14 cellular contexts compared by ENCODE assay signal in the genomic region with DNA sequence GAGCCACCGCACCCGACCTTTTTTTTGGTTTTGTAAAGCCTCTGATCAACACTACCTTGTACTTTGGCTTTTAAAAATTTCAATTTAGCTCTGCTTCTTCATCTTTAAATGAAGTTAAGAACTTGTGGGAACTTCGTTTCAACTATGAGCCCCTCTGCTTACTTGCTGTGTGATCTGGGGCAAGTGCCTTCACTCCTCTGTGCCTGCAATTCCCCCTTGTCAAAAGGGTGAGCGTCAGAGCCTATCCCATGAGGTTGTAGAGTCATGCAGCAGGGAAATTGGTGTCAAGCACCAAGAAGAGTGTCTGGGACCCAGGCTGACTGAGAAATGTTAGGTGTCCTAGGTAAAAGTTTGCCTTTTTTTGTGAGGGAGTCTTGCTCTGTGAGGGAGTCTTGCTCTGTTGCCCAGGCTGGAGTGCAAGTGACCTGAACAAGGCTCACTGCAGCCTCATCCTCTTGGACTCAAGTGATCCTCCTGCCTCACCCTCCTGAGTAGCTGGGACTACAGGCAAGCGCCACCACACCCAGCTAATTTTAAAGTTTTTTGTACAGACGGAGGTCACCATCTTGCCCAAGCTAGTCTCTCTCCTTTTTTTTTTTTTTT. TPM values are rescaled to one million over a fixed set of nuclear protein-coding genes. Genes with fewer than 3 reads are reported as not detected.
A peak's percentile ranks its signal among the peaks of the same experiment; 100 is the strongest.
DNase-seq lines count a peak whose midpoint lies in the region; ATAC-seq, FAIRE-seq and TF ChIP-seq lines count a peak whose summit lies in the region.
"Had no signal": no experiment of that assay in that cellular context is flagged by ENCODE, and none has a peak within 500 bp of the region (broad histone marks: within the 10 kb centered on the region; RNA-seq: fewer than 3 reads in every experiment).

No MANE protein-coding gene starts in this region.

- H3K27me3 ChIP-seq in Peyer's patch: no peaks in the 10 kb centered on the region

- no peak for TF ChIP-seq CTCF in Peyer's patch (IDR thresholded peaks at IDR 0.05)

- no peak for ATAC-seq in effector memory CD8-positive, alpha-beta T cell (replicated peaks)
- ATAC-seq in stimulated activated effector memory CD8-positive, alpha-beta T cell treated with anti-CD3 and anti-CD28 coated beads, Interleukin-12 subunit alpha, Interleukin-12 subunit beta, amount 100 ng/mL, for 72 hours: no peak
- ATAC-seq: SK-N-SH treated with all-trans-retinoic acid at 6 μM for 48 hours had no signal

- POLR2A ChIA-PET in activated CD4-positive, alpha-beta T cell treated with anti-CD3 and anti-CD28 coated beads, Interleukin-2, amount 10 ng/mL, durations not matched to agents 7 days and 5 days (lab: Charles Lee): no interaction called here

- no peaks in the 10 kb centered on the region for H3K9me3 Mint-ChIP-seq in activated CD4-positive, alpha-beta T cell treated with anti-CD3 and anti-CD28 coated beads, Interleukin-2, amount 10 ng/mL, durations not matched to agents 7 days and 5 days
- no peaks in the 10 kb centered on the region for H3K9me3 Mint-ChIP-seq in effector memory CD8-positive, alpha-beta T cell
- H3K9me3 Mint-ChIP-seq in stimulated activated effector memory CD8-positive, alpha-beta T cell treated with anti-CD3 and anti-CD28 coated beads, Interleukin-12 subunit alpha, Interleukin-12 subunit beta, amount 100 ng/mL, for 72 hours: no peaks in the 10 kb centered on the region

- FAIRE-seq in urothelium cell line (lab: Jason Lieb, UNC): no peak

- no peak overlapping the region for H3K4me3 ChIP-seq in Peyer's patch

- no peak for TF ChIP-seq POLR2A in Peyer's patch (IDR thresholded peaks at IDR 0.05)

- CTCF ChIA-PET in activated CD4-positive, alpha-beta T cell treated with anti-CD3 and anti-CD28 coated beads, Interleukin-2, amount 10 ng/mL, durations not matched to agents 7 days and 5 days (lab: Charles Lee): interaction anchor here (0.7 to 1.2 kb wide), 2 partner anchors 45 to 98 kb away, joined by 3 read pairs; no protein-coding TSS in a partner anchor

- peak overlapping the region; percentile 41 for H3K27ac Mint-ChIP-seq in activated CD4-positive, alpha-beta T cell treated with anti-CD3 and anti-CD28 coated beads, Interleukin-2, amount 10 ng/mL, durations not matched to agents 7 days and 5 days
- H3K27ac Mint-ChIP-seq in effector memory CD8-positive, alpha-beta T cell: peak overlapping the region; percentile 44 to 89
- peak overlapping the region; percentile 94 for H3K27ac Mint-ChIP-seq in stimulated activated effector memory CD8-positive, alpha-beta T cell treated with anti-CD3 and anti-CD28 coated beads, Interleukin-12 subunit alpha, Interleukin-12 subunit beta, amount 100 ng/mL, for 72 hours

- peaks cover 19% of the 10 kb centered on the region for H3K36me3 Mint-ChIP-seq in activated CD4-positive, alpha-beta T cell treated with anti-CD3 and anti-CD28 coated beads, Interleukin-2, amount 10 ng/mL, durations not matched to agents 7 days and 5 days (ENCODE audit: low read depth)
- H3K36me3 Mint-ChIP-seq in effector memory CD8-positive, alpha-beta T cell (ENCODE audit: insufficient read depth): peaks cover 34% of the 10 kb centered on the region
- peaks cover 92% of the 10 kb centered on the region for H3K36me3 Mint-ChIP-seq in stimulated activated effector memory CD8-positive, alpha-beta T cell treated with anti-CD3 and anti-CD28 coated beads, Interleukin-12 subunit alpha, Interleukin-12 subunit beta, amount 100 ng/mL, for 72 hours

- H3K27me3 Mint-ChIP-seq in activated CD4-positive, alpha-beta T cell treated with anti-CD3 and anti-CD28 coated beads, Interleukin-2, amount 10 ng/mL, durations not matched to agents 7 days and 5 days: no peaks in the 10 kb centered on the region
- no peaks in the 10 kb centered on the region for H3K27me3 Mint-ChIP-seq in effector memory CD8-positive, alpha-beta T cell

- peak overlapping the region; percentile 25 for H3K4me3 Mint-ChIP-seq in activated CD4-positive, alpha-beta T cell treated with anti-CD3 and anti-CD28 coated beads, Interleukin-2, amount 10 ng/mL, durations not matched to agents 7 days and 5 days
- peak overlapping the region; percentile 28 to 60 for H3K4me3 Mint-ChIP-seq in effector memory CD8-positive, alpha-beta T cell
- H3K4me3 Mint-ChIP-seq in stimulated activated effector memory CD8-positive, alpha-beta T cell treated with anti-CD3 and anti-CD28 coated beads, Interleukin-12 subunit alpha, Interleukin-12 subunit beta, amount 100 ng/mL, for 72 hours: peak overlapping the region; percentile 65

- H3K4me1 ChIP-seq in Peyer's patch: peaks cover 0 to 84% (median 34%) of the 10 kb centered on the region in 4 donors

- no peak for DNase-seq in activated CD4-positive, alpha-beta T cell treated with anti-CD3 and anti-CD28 coated beads, Interleukin-2, amount 10 ng/mL, durations not matched to agents 7 days and 5 days
- no peak for DNase-seq in activated CD4-positive, alpha-beta T cell treated with anti-CD3 and anti-CD28 coated beads for 1 hour
- DNase-seq in Peyer's patch (no peak), urothelium cell line (ENCODE audit: low spot score) (no peak), HUDEP-2 (lab: John Stamatoyannopoulos, UW; ENCODE audit: unreplicated experiment in 76 of 76) (no peak), substantia nigra (lab: John Stamatoyannopoulos, UW) (no peak)
- DNase-seq in effector memory CD8-positive, alpha-beta T cell: no peak
- no peak for DNase-seq in stimulated activated effector memory CD8-positive, alpha-beta T cell treated with anti-CD3 and anti-CD28 coated beads, Interleukin-12 subunit alpha, Interleukin-12 subunit beta, amount 100 ng/mL, for 72 hours (ENCODE audit: low spot score in 2 of 2)
- DNase-seq: activated CD4-positive, CD25-positive, alpha-beta regulatory T cell treated with anti-CD3 and anti-CD28 coated beads, Interleukin-2, amount 50 U/mL, for 72 hours; activated gamma-delta T cell; DMS 273 treated with DMSO at 0.1 percent for 48 hours had no signal

- H3K9me3 ChIP-seq in Peyer's patch: no peaks in the 10 kb centered on the region

- peaks cover 75% of the 10 kb centered on the region for H3K4me1 Mint-ChIP-seq in activated CD4-positive, alpha-beta T cell treated with anti-CD3 and anti-CD28 coated beads, Interleukin-2, amount 10 ng/mL, durations not matched to agents 7 days and 5 days
- peaks cover 59 to 63% of the 10 kb centered on the region in 2 donors for H3K4me1 Mint-ChIP-seq in effector memory CD8-positive, alpha-beta T cell (ENCODE audit: low read depth in 2 of 2)
- peaks cover 69% of the 10 kb centered on the region for H3K4me1 Mint-ChIP-seq in stimulated activated effector memory CD8-positive, alpha-beta T cell treated with anti-CD3 and anti-CD28 coated beads, Interleukin-12 subunit alpha, Interleukin-12 subunit beta, amount 100 ng/mL, for 72 hours

- peak overlapping the region; percentile 82 to 90 (median 85) for H3K27ac ChIP-seq in Peyer's patch
- no peak overlapping the region for H3K27ac ChIP-seq in substantia nigra (ENCODE audit: low read depth, low read length, poor library complexity, severe bottlenecking)
- H3K27ac ChIP-seq: epithelial cell of prostate had no signal

- peaks cover 0 to 6% (median 0%) of the 10 kb centered on the region in 3 donors for H3K36me3 ChIP-seq in Peyer's patch

RNA-seq across cellular contexts. Expression of a gene that starts 5.7 kb away (rescaled TPM):
- total RNA-seq in activated CD4-positive, alpha-beta T cell treated with anti-CD3 and anti-CD28 coated beads, Interleukin-2, amount 10 ng/mL, durations not matched to agents 7 days and 5 days: 100 to 1,000 TPM; 143 to 157 TPM
- 100 to 1,000 TPM in 3 of 4 donors, 10 to 100 TPM in 1; 81.7 to 123 (median 112) TPM for total RNA-seq in Peyer's patch

RNA-seq across cellular contexts. Expression of a gene that starts 14.7 kb away (rescaled TPM):
- 1 to 10 TPM in 1 of 2 experiments, under 1 TPM in 1; 0.82 to 1.1 TPM for total RNA-seq in activated CD4-positive, alpha-beta T cell treated with anti-CD3 and anti-CD28 coated beads, Interleukin-2, amount 10 ng/mL, durations not matched to agents 7 days and 5 days
- total RNA-seq in Peyer's patch: 1 to 10 TPM in 2 of 4 donors, not detected in 2; 1.5 to 1.7 TPM
- total RNA-seq: kidney epithelial cell had no signal

RNA-seq across cellular contexts. Expression of a gene that starts 16.1 kb away (rescaled TPM):
- 1 to 10 TPM; 1.8 to 2.0 TPM for total RNA-seq in activated CD4-positive, alpha-beta T cell treated with anti-CD3 and anti-CD28 coated beads, Interleukin-2, amount 10 ng/mL, durations not matched to agents 7 days and 5 days
- total RNA-seq in Peyer's patch: 10 to 100 TPM in 1 of 4 donors, 1 to 10 TPM in 2, under 1 TPM in 1; 0.53 to 42.1 (median 4.3) TPM

RNA-seq across cellular contexts. Expression of a gene that starts 45.2 kb away (rescaled TPM):
- 10 to 100 TPM; 36.0 to 43.9 TPM for total RNA-seq in activated CD4-positive, alpha-beta T cell treated with anti-CD3 and anti-CD28 coated beads, Interleukin-2, amount 10 ng/mL, durations not matched to agents 7 days and 5 days
- 10 to 100 TPM in 2 of 4 donors, 1 to 10 TPM in 1, under 1 TPM in 1; 0.85 to 56.1 (median 9.6) TPM for total RNA-seq in Peyer's patch

Comparison
In these comparisons a context has a peak if more than half of its experiments do, and no peak if none do; other contexts are left out.
1. H3K27ac Mint-ChIP-seq: peak in every context shown above with its lines; median percentile 94 in stimulated activated effector memory CD8-positive, alpha-beta T cell treated with anti-CD3 and anti-CD28 coated beads, Interleukin-12 subunit alpha, Interleukin-12 subunit beta, amount 100 ng/mL, for 72 hours; 66 in effector memory CD8-positive, alpha-beta T cell; 41 in activated CD4-positive, alpha-beta T cell treated with anti-CD3 and anti-CD28 coated beads, Interleukin-2, amount 10 ng/mL, durations not matched to agents 7 days and 5 days.